Comparison of ENCODE assay signal across 8 cellular contexts in genomic region chr5:134224905-134225779, GRCh38. TPM values are rescaled to one million over a fixed set of nuclear protein-coding genes. Genes with fewer than 3 reads are reported as not detected.
DNase-seq lines count a peak whose midpoint lies in the region; ATAC-seq, FAIRE-seq and TF ChIP-seq lines count a peak whose summit lies in the region.

No MANE protein-coding gene starts in this region.

- H3K36me3 ChIP-seq in H1 (ENCODE audit: control insufficient read depth in 2 of 4, insufficient read depth in 4 of 4, low read length in 3 of 4) (peaks cover 0 to 19% (median 6%) of the 10 kb centered on the region in 4 experiments; a peak in 4 of 8 replicates), mesendoderm (ENCODE audit: control insufficient read depth, insufficient read depth, low read length) (peaks cover 3% of the 10 kb centered on the region)

- H3K27ac ChIP-seq in H1 (ENCODE audit: low read depth, low read length) (peak overlapping the region; percentile 100), mesendoderm (ENCODE audit: low read depth, low read length) (peak overlapping the region; percentile 87)

- CTCF ChIA-PET in H1 (lab: Charles Lee; ENCODE audit: partially characterized antibody), result interaction anchor here (0.7 to 2.4 kb wide), 18 partner anchors 12 to 367 kb away, joined by 3 to 10 read pairs (median 4); partner anchors contain the start of gene SKP1

- TF ChIP-seq EP300 in H1 (IDR thresholded peaks at IDR 0.05; ENCODE audit: borderline replicate concordance in 1 of 2, low read depth in 2 of 2, low read length in 2 of 2), result no peak

- no peaks in the 10 kb centered on the region for H3K9me3 ChIP-seq in H1 (ENCODE audit: insufficient read depth in 2 of 2, low read depth in 1 of 2, low read length in 1 of 2)

- H2BK20ac ChIP-seq in H1 (ENCODE audit: low read length), result no peak overlapping the region

- no peak overlapping the region for H3K23ac ChIP-seq in H1 (ENCODE audit: insufficient read length)
- peak overlapping the region; percentile 95 for H3K23ac ChIP-seq in mesendoderm (ENCODE audit: low read length)

- H3K4me2 ChIP-seq in H1 (ENCODE audit: insufficient read depth in 1 of 2, low read depth in 2 of 2, low read length in 2 of 2) (peak overlapping the region; percentile 89 to 99), mesendoderm (ENCODE audit: low read length) (peak overlapping the region; percentile 33)

- H3K56ac ChIP-seq in H1 (replicated peaks; ENCODE audit: insufficient read length, low read depth, low read length), result peak overlapping the region; percentile 88
- H3K56ac ChIP-seq in mesendoderm (ENCODE audit: low read length), result peak overlapping the region; percentile 100

- H3K4me1 ChIP-seq in H1 (replicated peaks in 1 of 4; ENCODE audit: control insufficient read depth in 3 of 4, insufficient read depth in 4 of 4, low read length in 3 of 4), result peaks cover 0 to 11% (median 3%) of the 10 kb centered on the region in 4 experiments; a peak in 4 of 7 replicates
- H3K4me1 ChIP-seq in mesendoderm (ENCODE audit: control insufficient read depth, low read depth, low read length), result peaks cover 4% of the 10 kb centered on the region

- H2BK5ac ChIP-seq in H1 (ENCODE audit: low read depth, low read length) (peak overlapping the region; percentile 99), mesendoderm (ENCODE audit: low read length) (peak overlapping the region; percentile 98)

- H2BK15ac ChIP-seq in H1 (ENCODE audit: low read length) (no peak overlapping the region), mesendoderm (replicated peaks; ENCODE audit: low read depth) (no peak overlapping the region)

- ATAC-seq in HG02943 (IDR thresholded peaks at IDR 0.05; ENCODE audit: low read depth, unreplicated experiment), result peak; percentile 37

- TF ChIP-seq CTCF in H1 (IDR thresholded peaks at IDR 0.05; ENCODE audit: control extremely low read depth in 1 of 3, insufficient read depth in 1 of 3, low read depth in 1 of 3, low read length in 3 of 3), result peak in 2 of 3 experiments; percentile 1 to 29; a peak in 3 of 4 replicates

- peak in 1 of 2 experiments; percentile 15; a peak in 2 of 4 replicates for TF ChIP-seq RAD21 in H1 (IDR thresholded peaks at IDR 0.05 in 1 of 2, conservative IDR thresholded peaks at IDR 0.05 in 1 of 2; ENCODE audit: low read depth in 2 of 2, low read length in 2 of 2)

- H3K27me3 ChIP-seq in H1 (replicated peaks in 1 of 4; ENCODE audit: control insufficient read depth in 3 of 4, extremely low read depth in 1 of 4, insufficient read depth in 3 of 4, low read length in 3 of 4) (no peaks in the 10 kb centered on the region), mesendoderm (ENCODE audit: insufficient read depth, low read length, poor library complexity) (no peaks in the 10 kb centered on the region)

- H4K8ac ChIP-seq in H1 (ENCODE audit: extremely low read depth, insufficient read depth, low read length), result peak overlapping the region; percentile 100
- peak overlapping the region; percentile 5 for H4K8ac ChIP-seq in mesendoderm (ENCODE audit: low read depth, low read length)

- POLR2A ChIA-PET in H1 (lab: Charles Lee; ENCODE audit: partially characterized antibody), result interaction anchor here (0.7 to 9.0 kb wide), 30 partner anchors 9 to 534 kb away, joined by 3 to 166 read pairs (median 6); partner anchors contain the start of genes DDX46, SEC24A, SKP1 and UBE2B

- peaks cover 21 to 35% of the 10 kb centered on the region in 2 experiments for H4K20me1 ChIP-seq in H1 (replicated peaks in 1 of 2; ENCODE audit: control insufficient read depth in 1 of 2, insufficient read depth in 2 of 2, low read length in 2 of 2)

- H4K91ac ChIP-seq in H1 (replicated peaks; ENCODE audit: insufficient read length, low read length), result peak overlapping the region; percentile 97

- 0 out of 2 replicates have a peak overlapping the region, but pooled peaks have one; percentile 87 for H2AK5ac ChIP-seq in H1 (ENCODE audit: low read depth, low read length)
- H2AK5ac ChIP-seq in mesendoderm (ENCODE audit: low read length), result peak overlapping the region; percentile 60

- H3K23me2 ChIP-seq in H1 (ENCODE audit: low read depth, low read length), result peaks cover 11% of the 10 kb centered on the region

- WGBS in H1 (ENCODE audit: extremely low coverage in 1 of 2, insufficient coverage in 1 of 2, insufficient read length in 1 of 2, insufficient replicate concordance in 2 of 2, low coverage in 1 of 2, low lambda C conversion rate in 2 of 2, missing lambda C conversion rate in 1 of 2), 2 experiments, result 1% methylated on average over 45 of the region's 49 CpGs; no CpG with 5 or more reads in 1 of the 2 experiments
- no CpG with 5 or more reads among the region's 49 CpGs for WGBS in mesendoderm (ENCODE audit: extremely low coverage, insufficient coverage, low lambda C conversion rate)

- FAIRE-seq in H1 (lab: Jason Lieb, UNC), result no peak

- H4K5ac ChIP-seq in H1 (ENCODE audit: insufficient read length, low read depth, low read length) (peak overlapping the region; percentile 99), mesendoderm (ENCODE audit: low read length) (no peak overlapping the region)

- TF ChIP-seq POLR2A in H1 (IDR thresholded peaks at IDR 0.05; ENCODE audit: control extremely low read depth in 1 of 2, low read depth in 2 of 2, low read length in 2 of 2), result peak in 1 of 2 experiments; percentile 63; a peak in 1 of 3 replicates

- H3K79me2 ChIP-seq in H1 (ENCODE audit: control insufficient read depth in 1 of 2, insufficient read depth in 2 of 2, low read length in 2 of 2), result peaks cover 54 to 67% of the 10 kb centered on the region in 2 experiments
- peaks cover 54% of the 10 kb centered on the region for H3K79me2 ChIP-seq in mesendoderm (ENCODE audit: control insufficient read depth, insufficient read depth, low read length)

- H3K18ac ChIP-seq in H1 (ENCODE audit: extremely low read depth, low read length), result peak overlapping the region; percentile 99
- peak overlapping the region; percentile 81 for H3K18ac ChIP-seq in mesendoderm (ENCODE audit: low read length)

- H2BK120ac ChIP-seq in H1 (replicated peaks; ENCODE audit: low read depth, low read length) (peak overlapping the region; percentile 91), mesendoderm (ENCODE audit: low read depth, low read length) (peak overlapping the region; percentile 16)

- peak overlapping the region; percentile 82; the same call in 1 of the 2 replicates for H2BK12ac ChIP-seq in H1 (ENCODE audit: low read depth, low read length)

- H3K9ac ChIP-seq in H1 (replicated peaks in 1 of 4; ENCODE audit: extremely low read depth in 1 of 4, low read depth in 3 of 4, low read length in 3 of 4) (peak overlapping the region; percentile 99 to 100 (median 100)), mesendoderm (ENCODE audit: low read length) (peak overlapping the region; percentile 99)

- H2AFZ ChIP-seq in H1 (ENCODE audit: low read length), result no peak overlapping the region; the same call in 1 of the 2 replicates

- no peak overlapping the region for H3K14ac ChIP-seq in H1 (ENCODE audit: insufficient read length)

- DNase-seq in SHP77 (lab: John Stamatoyannopoulos, UW), result peak; percentile 36 to 71
- DNase-seq in SHP77 treated with DMSO at 0.1 percent for 48 hours (lab: John Stamatoyannopoulos, UW), result no peak
- peak; percentile 77 for DNase-seq in NCI-H2227 (lab: John Stamatoyannopoulos, UW; ENCODE audit: unreplicated experiment)
- peak; percentile 8 to 20 for DNase-seq in activated CD8-positive, alpha-beta memory T cell treated with anti-CD3 and anti-CD28 coated beads for 4 hours (ENCODE audit: low read depth in 2 of 2)
- DNase-seq in H1 (ENCODE audit: low read depth in 1 of 2, low spot score in 2 of 2), result peak in 1 of 2 experiments; percentile 79
- peak; percentile 89 for DNase-seq in mesendoderm
- DNase-seq in stimulated activated CD8-positive, alpha-beta memory T cell treated with anti-CD3 and anti-CD28 coated beads, Interleukin-15, amount 100 ng/mL, for 1 hour (ENCODE audit: low read depth), result peak; percentile 4

- H3K4me3 ChIP-seq in H1 (ENCODE audit: extremely low read depth in 1 of 4, insufficient read depth in 2 of 4, low read depth in 3 of 4, low read length in 4 of 4) (peak overlapping the region; percentile 91 to 98 (median 96)), mesendoderm (ENCODE audit: low read length) (peak overlapping the region; percentile 97)

- H3K4ac ChIP-seq in H1 (replicated peaks; ENCODE audit: insufficient read length, low read depth, low read length), result peak overlapping the region; percentile 90
- H3K4ac ChIP-seq in mesendoderm (ENCODE audit: low read depth, low read length), result peak overlapping the region; percentile 97

- no peaks in the 10 kb centered on the region for H3K79me1 ChIP-seq in H1 (ENCODE audit: low read depth, low read length)
- H3K79me1 ChIP-seq in mesendoderm (ENCODE audit: low read length), result peaks cover 4% of the 10 kb centered on the region

TF ChIP-seq in H1, 55 proteins besides CTCF, POLR2A, EP300 and RAD21 (continues in another document):
- peak; percentile 18; the same call in 1 of the 2 replicates for TF ChIP-seq CHD1 (IDR thresholded peaks at IDR 0.05; ENCODE audit: low read depth, low read length)
- TF ChIP-seq BRCA1 (IDR thresholded peaks at IDR 0.05; ENCODE audit: low read depth, low read length), result no peak
- peak; percentile 87 for TF ChIP-seq TBP (IDR thresholded peaks at IDR 0.05; ENCODE audit: low read depth, low read length)
- peak in 1 of 2 experiments; percentile 60; a peak in 1 of 4 replicates for TF ChIP-seq SIN3A (conservative IDR thresholded peaks at IDR 0.05 in 1 of 2, IDR thresholded peaks at IDR 0.05 in 1 of 2; ENCODE audit: low read depth in 1 of 2, low read length in 2 of 2)

RNA-seq across cellular contexts. Expression of gene PPP2CA, which starts 0.7 kb away (rescaled TPM):
- 205 and 211 TPM in 2 replicates for total RNA-seq in H1 (2021; fragmentation: NEBNext Ultra II Directional; extraction: Animal tissue kit (Norgen Biotek cat#: 25700))
- 75.0 and 105 TPM in 2 replicates for polyA plus RNA-seq in H1 (2011; rRNA removed)
- polyA plus RNA-seq in H1 (2011; cell fraction: cytosol; rRNA removed), result 208 TPM
- polyA plus RNA-seq in H1 (2011; cell fraction: nucleus; rRNA removed), result 72.2 TPM
- polyA plus RNA-seq in H1 (2012, experiment 1 of 2), result 191 to 217 TPM (median 207 TPM) in 4 replicates
- 8.6 TPM for polyA plus RNA-seq in H1 (2012, experiment 2 of 2)
- 48.5 TPM for polyA plus RNA-seq in H1 (2013, experiment 1 of 2)
- polyA plus RNA-seq in H1 (2013, experiment 2 of 2), result 48.1 TPM
- polyA minus RNA-seq in H1 (2011; rRNA and poly(A)+ RNA removed), result 123 and 127 TPM in 2 replicates
- polyA minus RNA-seq in H1 (2011; cell fraction: cytosol; rRNA and poly(A)+ RNA removed), result 137 TPM
- polyA minus RNA-seq in H1 (2011; cell fraction: nucleus; rRNA and poly(A)+ RNA removed), result 47.4 TPM
- polyA plus RNA-seq in mesendoderm (2013, experiment 1 of 2), result 82.9 TPM
- polyA plus RNA-seq in mesendoderm (2013, experiment 2 of 2), result 80.1 TPM

RNA-seq across cellular contexts. Expression of gene SKP1, which starts 48.4 kb away (rescaled TPM):
- 326 and 332 TPM in 2 replicates for total RNA-seq in H1 (2021; fragmentation: NEBNext Ultra II Directional; extraction: Animal tissue kit (Norgen Biotek cat#: 25700))
- 86.4 and 163 TPM in 2 replicates for polyA plus RNA-seq in H1 (2011; rRNA removed)
- 268 TPM for polyA plus RNA-seq in H1 (2011; cell fraction: cytosol; rRNA removed)
- polyA plus RNA-seq in H1 (2011; cell fraction: nucleus; rRNA removed), result 62.2 TPM
- 368 to 573 TPM (median 403 TPM) in 4 replicates for polyA plus RNA-seq in H1 (2012, experiment 1 of 2)
- polyA plus RNA-seq in H1 (2012, experiment 2 of 2), result 106 TPM
- 502 TPM for polyA plus RNA-seq in H1 (2013, experiment 1 of 2)
- 505 TPM for polyA plus RNA-seq in H1 (2013, experiment 2 of 2)
- polyA minus RNA-seq in H1 (2011; rRNA and poly(A)+ RNA removed), result 126 and 158 TPM in 2 replicates
- polyA minus RNA-seq in H1 (2011; cell fraction: cytosol; rRNA and poly(A)+ RNA removed), result 107 TPM
- 64.5 TPM for polyA minus RNA-seq in H1 (2011; cell fraction: nucleus; rRNA and poly(A)+ RNA removed)
- 654 TPM for polyA plus RNA-seq in mesendoderm (2013, experiment 1 of 2)
- 649 TPM for polyA plus RNA-seq in mesendoderm (2013, experiment 2 of 2)
